9 cellular contexts compared by ENCODE assay signal in genomic region chrX:48468247-48468671, GRCh38. TPM values are rescaled to one million over a fixed set of nuclear protein-coding genes. Genes with fewer than 3 reads are reported as not detected.
DNase-seq lines count a peak whose midpoint lies in the region; ATAC-seq and TF ChIP-seq lines count a peak whose summit lies in the region.
"Had no signal": no experiment of that assay in that cellular context is flagged by ENCODE, and none has a peak within 500 bp of the region (broad histone marks: within the 10 kb centered on the region; RNA-seq: fewer than 3 reads in every experiment).

No MANE protein-coding gene starts in this region.

- H3K36me3 Mint-ChIP-seq in T-helper 2 cell treated with Interferon-gamma antibody and Interleukin-4, amounts not matched to agents 5 μg/mL and 100 μg/mL, for 36 hours (ENCODE audit: low read depth), result peaks cover 35% of the 10 kb centered on the region

- peak; percentile 62 for DNase-seq in activated naive CD4-positive, alpha-beta T cell treated with Interleukin-2 at 50 U/mL for 16 hours
- no peak for DNase-seq in activated naive CD4-positive, alpha-beta T cell (lab: John Stamatoyannopoulos, UW)
- DNase-seq in T-helper 2 cell treated with Interferon-gamma antibody and Interleukin-4, amounts not matched to agents 5 μg/mL and 100 μg/mL, for 36 hours (ENCODE audit: low spot score), result no peak
- no peak for DNase-seq in retinal pigment epithelial cell (ENCODE audit: low read depth)
- no peak for DNase-seq in NOMO-1 treated with dmso at 0.1 percent for 144 hours (lab: John Stamatoyannopoulos, UW; ENCODE audit: unreplicated experiment)

- peak overlapping the region; percentile 96 for H3K27ac Mint-ChIP-seq in T-helper 2 cell treated with Interferon-gamma antibody and Interleukin-4, amounts not matched to agents 5 μg/mL and 100 μg/mL, for 36 hours

- peak overlapping the region; percentile 98 for H3K4me3 Mint-ChIP-seq in T-helper 2 cell treated with Interferon-gamma antibody and Interleukin-4, amounts not matched to agents 5 μg/mL and 100 μg/mL, for 36 hours

- no peak overlapping the region for H3K27ac ChIP-seq in ectodermal cell (ENCODE audit: insufficient read depth, low read depth, low read length, poor library complexity, severe bottlenecking)
- H3K27ac ChIP-seq: cardiac muscle cell had no signal

- peaks cover 33% of the 10 kb centered on the region for H3K4me1 Mint-ChIP-seq in T-helper 2 cell treated with Interferon-gamma antibody and Interleukin-4, amounts not matched to agents 5 μg/mL and 100 μg/mL, for 36 hours (ENCODE audit: low read depth)

- peaks cover 15% of the 10 kb centered on the region for H3K4me1 ChIP-seq in ectodermal cell (ENCODE audit: control insufficient read depth, insufficient read depth, low read length)

- H3K27me3 ChIP-seq in ectodermal cell (ENCODE audit: control insufficient read depth, insufficient read depth, low read length, poor library complexity, severe bottlenecking), result no peaks in the 10 kb centered on the region

- ATAC-seq in HG03139 (IDR thresholded peaks at IDR 0.05; ENCODE audit: unreplicated experiment), result no peak
- no peak for ATAC-seq in GM21528 (IDR thresholded peaks at IDR 0.05; ENCODE audit: low FRiP score, unreplicated experiment)

- no peaks in the 10 kb centered on the region for H3K27me3 Mint-ChIP-seq in T-helper 2 cell treated with Interferon-gamma antibody and Interleukin-4, amounts not matched to agents 5 μg/mL and 100 μg/mL, for 36 hours (ENCODE audit: low read depth)

- no peaks in the 10 kb centered on the region for H3K9me3 ChIP-seq in ectodermal cell (ENCODE audit: control insufficient read depth, low read length)

- no peaks in the 10 kb centered on the region for H3K36me3 ChIP-seq in ectodermal cell (ENCODE audit: control insufficient read depth, insufficient read depth, low read length)
- H3K36me3 ChIP-seq: cardiac muscle cell had no signal

- H3K9me3 Mint-ChIP-seq in T-helper 2 cell treated with Interferon-gamma antibody and Interleukin-4, amounts not matched to agents 5 μg/mL and 100 μg/mL, for 36 hours, result no peaks in the 10 kb centered on the region

- no peak for TF ChIP-seq CTCF in retinal pigment epithelial cell (conservative IDR thresholded peaks at IDR 0.05; ENCODE audit: low read depth, low read length)

- 3 to 6% methylated on average over 17 to 18 of the region's 18 CpGs for WGBS in ectodermal cell, 2 experiments

- H3K4me3 ChIP-seq in ectodermal cell (ENCODE audit: insufficient read depth, low read depth, low read length) (peak overlapping the region; percentile 23), retinal pigment epithelial cell (ENCODE audit: low read length) (peak overlapping the region; percentile 34)
- H3K4me3 ChIP-seq: cardiac muscle cell had no signal

RNA-seq across cellular contexts. Expression of gene SLC38A5, which starts 1.8 kb away (rescaled TPM):
- polyA plus RNA-seq in ectodermal cell (2013, experiment 1 of 4), result 11.6 TPM
- polyA plus RNA-seq in ectodermal cell (2013, experiment 2 of 4), result 14.1 TPM
- 7.0 TPM for polyA plus RNA-seq in ectodermal cell (2013, experiment 3 of 4)
- polyA plus RNA-seq in ectodermal cell (2013, experiment 4 of 4), result 8.9 TPM
- polyA plus RNA-seq: cardiac muscle cell had no signal

RNA-seq across cellular contexts. Expression of gene FTSJ1, which starts 7.7 kb away (rescaled TPM):
- polyA plus RNA-seq in ectodermal cell (2013, experiment 1 of 4), result 42.8 TPM
- polyA plus RNA-seq in ectodermal cell (2013, experiment 2 of 4), result 41.4 TPM
- 33.4 TPM for polyA plus RNA-seq in ectodermal cell (2013, experiment 3 of 4)
- 38.0 TPM for polyA plus RNA-seq in ectodermal cell (2013, experiment 4 of 4)

RNA-seq across cellular contexts. Expression of gene PORCN, which starts 40.5 kb away (rescaled TPM):
- polyA plus RNA-seq in ectodermal cell (2013, experiment 1 of 4), result 14.6 TPM
- 15.3 TPM for polyA plus RNA-seq in ectodermal cell (2013, experiment 2 of 4)
- polyA plus RNA-seq in ectodermal cell (2013, experiment 3 of 4), result 14.5 TPM
- 17.3 TPM for polyA plus RNA-seq in ectodermal cell (2013, experiment 4 of 4)

RNA-seq across cellular contexts. Expression of gene EBP, which starts 53.3 kb away (rescaled TPM):
- polyA plus RNA-seq in ectodermal cell (2013, experiment 1 of 4), result 129 TPM
- polyA plus RNA-seq in ectodermal cell (2013, experiment 2 of 4), result 123 TPM
- polyA plus RNA-seq in ectodermal cell (2013, experiment 3 of 4), result 118 TPM
- 123 TPM for polyA plus RNA-seq in ectodermal cell (2013, experiment 4 of 4)

RNA-seq across cellular contexts. Expression of gene SSX4B, which starts 56.5 kb away (rescaled TPM):
- not detected for polyA plus RNA-seq in ectodermal cell (2013, experiment 1 of 4)
- polyA plus RNA-seq in ectodermal cell (2013, experiment 2 of 4), result not detected
- not detected for polyA plus RNA-seq in ectodermal cell (2013, experiment 3 of 4)
- polyA plus RNA-seq in ectodermal cell (2013, experiment 4 of 4), result not detected
- polyA plus RNA-seq: cardiac muscle cell had no signal
